ENCODE assay signal across 7 cellular contexts in the genomic region with DNA sequence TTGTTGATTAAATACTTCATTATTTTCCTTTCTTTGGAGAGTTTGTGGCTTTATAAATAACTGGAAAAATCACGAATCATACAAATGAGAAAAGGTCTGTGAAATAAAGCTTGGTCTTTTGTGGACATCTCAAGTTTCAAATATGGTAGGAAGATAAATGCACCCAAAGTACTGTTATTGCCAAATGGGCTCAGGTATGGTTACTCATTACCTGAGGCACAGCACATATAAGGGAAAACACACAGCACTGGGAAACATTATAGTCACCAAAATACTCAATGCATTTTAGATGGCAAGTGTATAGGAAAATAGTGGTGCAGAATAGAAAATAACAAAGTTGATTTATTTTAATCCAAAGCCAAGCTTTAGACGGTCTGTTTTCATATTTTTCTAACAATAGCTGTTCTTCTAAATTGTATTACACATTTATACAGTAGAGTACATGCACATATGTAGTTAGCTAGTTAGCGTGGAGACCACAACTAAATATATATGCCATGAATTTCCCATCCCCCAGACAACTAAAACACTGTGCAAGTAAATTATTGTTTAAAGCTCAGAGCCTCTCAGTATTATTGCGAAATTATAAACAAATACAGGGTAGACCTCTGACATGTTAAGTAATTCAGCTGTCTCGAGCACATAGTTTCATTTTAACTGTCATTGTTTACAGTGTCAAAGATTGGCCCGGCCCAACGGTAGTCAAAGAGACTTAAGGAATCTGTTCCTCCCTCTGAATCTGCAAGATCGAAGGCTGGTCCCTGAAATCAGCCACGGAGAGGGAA.
DNase-seq lines count a peak whose midpoint lies in the region; ATAC-seq and TF ChIP-seq lines count a peak whose summit lies in the region.

No MANE protein-coding gene starts in this region.

- no peak overlapping the region for H3K23ac ChIP-seq in trophoblast cell (ENCODE audit: low read length)

- H4K8ac ChIP-seq in trophoblast cell (ENCODE audit: low read depth, low read length), result no peak overlapping the region

- no peak for TF ChIP-seq CTCF in PC-9 (conservative IDR thresholded peaks at IDR 0.05)

- no peaks in the 10 kb centered on the region for H3K36me3 ChIP-seq in PC-9 (ENCODE audit: low read depth)
- H3K36me3 ChIP-seq in trophoblast cell (ENCODE audit: control insufficient read depth in 1 of 2, insufficient read depth in 2 of 2, low read length in 2 of 2), result no peaks in the 10 kb centered on the region

- no peak overlapping the region for H2AK5ac ChIP-seq in trophoblast cell (ENCODE audit: low read length)

- H3K9me3 ChIP-seq in PC-9 (ENCODE audit: insufficient read depth, low read depth) (no peaks in the 10 kb centered on the region), trophoblast cell (ENCODE audit: insufficient read depth, low read depth, low read length) (no peaks in the 10 kb centered on the region)

- H3K18ac ChIP-seq in trophoblast cell (ENCODE audit: low read length), result no peak overlapping the region

- H3K27ac ChIP-seq in PC-9, result no peak overlapping the region
- no peak overlapping the region for H3K27ac ChIP-seq in trophoblast cell (ENCODE audit: low read depth, low read length)

- H3K79me2 ChIP-seq in PC-9 (ENCODE audit: low read depth) (no peaks in the 10 kb centered on the region), trophoblast cell (ENCODE audit: control insufficient read depth, insufficient read depth, low read length, poor library complexity) (no peaks in the 10 kb centered on the region)

- no peaks in the 10 kb centered on the region for H4K20me1 ChIP-seq in PC-9 (ENCODE audit: insufficient read depth)

- H2BK12ac ChIP-seq in trophoblast cell (ENCODE audit: low read length), result no peak overlapping the region

- H3K4me1 ChIP-seq in PC-9 (replicated peaks; ENCODE audit: insufficient read depth), result no peaks in the 10 kb centered on the region
- peaks cover 0 to 2% of the 10 kb centered on the region in 2 experiments for H3K4me1 ChIP-seq in trophoblast cell (ENCODE audit: control insufficient read depth in 1 of 2, insufficient read depth in 2 of 2, low read length in 2 of 2)

- WGBS in trophoblast cell (ENCODE audit: extremely low coverage, insufficient coverage, insufficient read length), result no CpG with 5 or more reads among the region's 9 CpGs

- H2AFZ ChIP-seq in PC-9 (no peak overlapping the region), trophoblast cell (ENCODE audit: insufficient read depth, low read length, poor library complexity) (peak overlapping the region; percentile 38)

- no peak overlapping the region for H4K12ac ChIP-seq in trophoblast cell (ENCODE audit: low read depth, low read length)

- no peak overlapping the region for H3K14ac ChIP-seq in trophoblast cell (ENCODE audit: low read length)

- H3F3A ChIP-seq in PC-9 (ENCODE audit: insufficient read depth, low read depth), result no peaks in the 10 kb centered on the region

- H2BK5ac ChIP-seq in trophoblast cell (ENCODE audit: low read depth, low read length, poor library complexity), result no peak overlapping the region

- BruUV-seq in PC-9 (replicated peaks; lab: Mats Ljungman, UMichigan), result no TSS peak

- intact Hi-C loops in PC-9 (cut with micrococcal nuclease; ENCODE audit: unreplicated experiment), result no loop called here

- no peak overlapping the region for H2BK120ac ChIP-seq in trophoblast cell (ENCODE audit: insufficient read depth, low read length, poor library complexity)

- H3K4me3 ChIP-seq in PC-9, result no peak overlapping the region
- peak overlapping the region; percentile 67 for H3K4me3 ChIP-seq in trophoblast cell (ENCODE audit: low read depth, low read length)

- DNase-seq in PC-9 (peak in 1 of 2 experiments; percentile 39), fibroblast of gingiva (ENCODE audit: low read depth) (peak; percentile 65), trophoblast cell (no peak), amniotic stem cell (lab: John Stamatoyannopoulos, UW) (no peak)
- DNase-seq in effector CD4-positive, alpha-beta T cell, result no peak

- CTCF ChIA-PET in PC-9 (lab: Charles Lee), result no interaction called here

- no peak overlapping the region for H3K9ac ChIP-seq in trophoblast cell (ENCODE audit: low read length)

- H3K27me3 ChIP-seq in PC-9 (ENCODE audit: insufficient read depth, low read depth) (no peaks in the 10 kb centered on the region), trophoblast cell (ENCODE audit: insufficient read depth, low read length) (no peaks in the 10 kb centered on the region)

- no peaks in the 10 kb centered on the region for H3K9me2 ChIP-seq in PC-9 (ENCODE audit: insufficient read depth)

- no peak overlapping the region for H3K4ac ChIP-seq in trophoblast cell (ENCODE audit: low read depth, low read length)

- POLR2A ChIA-PET in PC-9 (lab: Charles Lee; ENCODE audit: unreplicated experiment), result no interaction called here

- H4K91ac ChIP-seq in trophoblast cell (ENCODE audit: low read depth, low read length), result no peak overlapping the region

- H3K4me2 ChIP-seq in PC-9, result peak overlapping the region; percentile 2; the same call in 1 of the 2 replicates
- H3K4me2 ChIP-seq in trophoblast cell (ENCODE audit: low read length), result peak overlapping the region; percentile 73

- ATAC-seq in GM18868 (IDR thresholded peaks at IDR 0.05; ENCODE audit: unreplicated experiment), result peak; percentile 27
- ATAC-seq in HG02642 (IDR thresholded peaks at IDR 0.05; ENCODE audit: poor library complexity, unreplicated experiment), result peak; percentile 28

- no peaks in the 10 kb centered on the region for H3K79me1 ChIP-seq in trophoblast cell (ENCODE audit: low read length)
